ENCODE assay signal across 8 cellular contexts in the genomic region with DNA sequence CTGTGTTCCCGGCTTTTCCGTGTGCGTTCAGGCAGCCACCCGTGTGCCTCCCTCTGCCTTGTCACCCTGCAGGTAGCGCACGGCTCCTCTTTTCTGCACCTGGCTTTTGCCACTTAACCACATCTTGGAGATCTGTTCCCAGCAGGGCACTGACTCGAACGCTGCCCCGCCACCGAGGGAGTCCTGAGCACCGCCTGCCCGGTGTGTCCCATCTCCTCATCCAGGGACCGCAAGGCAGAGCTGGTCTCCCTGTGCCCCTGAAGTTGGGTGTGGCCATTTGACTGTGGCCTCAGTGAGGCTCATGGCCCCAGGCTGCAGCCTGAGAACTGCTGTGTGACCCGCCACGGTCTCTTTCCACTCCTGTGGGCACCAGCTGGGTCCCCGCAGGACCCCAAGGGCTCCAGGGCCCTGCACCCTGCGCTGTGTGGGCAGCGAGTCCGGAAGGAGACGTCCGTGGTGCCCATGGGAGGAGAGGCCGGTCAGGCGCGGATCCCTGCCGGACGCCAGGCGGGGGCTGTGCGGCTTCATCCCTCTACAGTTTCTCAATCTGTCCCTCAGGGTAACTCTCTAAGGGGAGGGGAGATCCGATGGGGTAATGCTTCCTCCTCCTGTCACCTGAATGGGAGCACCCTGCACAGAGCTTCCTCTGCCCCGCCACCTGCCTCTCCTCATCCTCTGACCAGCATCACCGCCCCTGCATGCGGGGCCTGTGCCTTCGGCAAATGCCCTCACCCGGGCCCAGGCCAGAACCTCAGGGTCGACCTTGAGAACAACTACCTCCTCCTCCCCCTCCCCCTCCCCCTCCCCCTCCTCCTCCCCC. TPM values are rescaled to one million over a fixed set of nuclear protein-coding genes. Genes with fewer than 3 reads are reported as not detected.
DNase-seq lines count a peak whose midpoint lies in the region; ATAC-seq and TF ChIP-seq lines count a peak whose summit lies in the region.
"Had no signal": no experiment of that assay in that cellular context is flagged by ENCODE, and none has a peak within 500 bp of the region (broad histone marks: within the 10 kb centered on the region; RNA-seq: fewer than 3 reads in every experiment).

No MANE protein-coding gene starts in this region.

- H3K79me2 ChIP-seq in HCT116 (ENCODE audit: insufficient read depth, low read length): peaks cover 31% of the 10 kb centered on the region

- no peaks in the 10 kb centered on the region for H3K9me2 ChIP-seq in HCT116 (ENCODE audit: insufficient read depth)

- H3K36me3 Mint-ChIP-seq in naive B cell: peaks cover 0 to under 1% of the 10 kb centered on the region in 2 donors

- H3K9me3 Mint-ChIP-seq in naive B cell: no peaks in the 10 kb centered on the region

- BruUV-seq in HCT116 (replicated peaks; lab: Mats Ljungman, UMichigan): no TSS peak

- CTCF ChIA-PET in HCT116 (lab: Charles Lee): interaction anchor here (0.7 to 4.8 kb wide), 4 partner anchors 50 to 369 kb away, joined by 3 to 31 read pairs (median 4); partner anchors contain the start of gene TMEM184A

- RAD21 ChIA-PET in HCT116 (lab: Charles Lee; ENCODE audit: low non-redundant PET in 1 of 2, low total read pairs in 2 of 2, uncharacterized antibody in 2 of 2, unreplicated experiment in 2 of 2): interaction anchor here in 1 of 2 experiments (1.6 kb wide), 1 partner anchor 50 kb away, joined by 7 read pairs; the partner anchor contains the start of gene TMEM184A

- H3K27me3 Mint-ChIP-seq in naive B cell: no peaks in the 10 kb centered on the region

- no peak for TF ChIP-seq CTCF in HCT116 (IDR thresholded peaks at IDR 0.05 in 2 of 3, conservative IDR thresholded peaks at IDR 0.05 in 1 of 3; ENCODE audit: borderline replicate concordance in 1 of 3, insufficient read depth in 1 of 3, low read depth in 2 of 3, low read length in 2 of 3)

- no peaks in the 10 kb centered on the region for H3K9me3 ChIP-seq in HCT116 (ENCODE audit: control insufficient read depth in 1 of 2, insufficient read depth in 1 of 2, low read depth in 1 of 2, low read length in 2 of 2)

- POLR2A ChIA-PET in HCT116 (lab: Charles Lee): interaction anchor here (3.2 kb wide), 1 partner anchor 50 kb away, joined by 13 read pairs; the partner anchor contains the start of gene TMEM184A

- peaks cover 38 to 65% (median 57%) of the 10 kb centered on the region in 3 donors for H3K4me1 Mint-ChIP-seq in naive B cell

- TF ChIP-seq POLR2A in HCT116 (IDR thresholded peaks at IDR 0.05; ENCODE audit: borderline replicate concordance, extremely low read depth, insufficient read depth, insufficient read length): no peak

- DNase-seq in DMS153 treated with DMSO at 0.1 percent for 48 hours (lab: John Stamatoyannopoulos, UW; ENCODE audit: unreplicated experiment) (peak; percentile 75), HCT116 (ENCODE audit: low read depth, low spot score) (no peak), SW480 (ENCODE audit: low spot score) (peak; percentile 16), naive B cell (peak; percentile 33), RKO (ENCODE audit: low spot score) (no peak), HPDE6-E6E7 (ENCODE audit: extremely low spot score) (no peak)
- DNase-seq: NCI-H226 had no signal

- H2AFZ ChIP-seq in HCT116 (ENCODE audit: low read depth, low read length, poor library complexity, severe bottlenecking): no peak overlapping the region

- peak overlapping the region in 5 of 6 donors; percentile 59 to 92 (median 90) for H3K27ac Mint-ChIP-seq in naive B cell

- peak overlapping the region; percentile 79 for H3K27ac ChIP-seq in HCT116 (ENCODE audit: low read depth, low read length)

- H3K4me3 ChIP-seq in HCT116 (replicated peaks in 1 of 2; ENCODE audit: low read depth in 1 of 2, low read length in 2 of 2): 0 out of 4 replicates have a peak overlapping the region, but pooled peaks of 1 of the 2 experiments have one; percentile 4

- H3K9ac ChIP-seq in HCT116 (ENCODE audit: low read length): peak overlapping the region; percentile 61

- intact Hi-C loops in HCT116 (cut with micrococcal nuclease): no loop called here

- no peak for TF ChIP-seq RAD21 in HCT116 (IDR thresholded peaks at IDR 0.05; ENCODE audit: low read depth)

- peak overlapping the region; percentile 76 to 90 (median 84) for H3K4me3 Mint-ChIP-seq in naive B cell

- no peaks in the 10 kb centered on the region for H3K27me3 ChIP-seq in HCT116 (ENCODE audit: insufficient read depth, low read length)

- no peak for ATAC-seq in HCT116
- ATAC-seq in naive B cell (ENCODE audit: low read depth in 2 of 2): peak in 1 of 2 donors; percentile 11
- ATAC-seq in GM19463 (IDR thresholded peaks at IDR 0.05; ENCODE audit: unreplicated experiment): no peak

- H4K20me1 ChIP-seq in HCT116 (ENCODE audit: insufficient read depth): no peaks in the 10 kb centered on the region

- H3K36me3 ChIP-seq in HCT116 (ENCODE audit: control insufficient read depth in 1 of 2, insufficient read depth in 2 of 2, low read length in 2 of 2): peaks cover 11 to 16% of the 10 kb centered on the region in 2 experiments; a peak in 3 of 4 replicates

- H3K4me1 ChIP-seq in HCT116 (ENCODE audit: control insufficient read depth in 1 of 2, insufficient read depth in 2 of 2, low read length in 2 of 2): peaks cover 37 to 43% of the 10 kb centered on the region in 2 experiments

- peak overlapping the region; percentile 45 for H3K4me2 ChIP-seq in HCT116 (ENCODE audit: low read length)

TF ChIP-seq in HCT116, 20 proteins besides CTCF, POLR2A, EP300 and RAD21:
- TF ChIP-seq EZH2phosphoT487 (IDR thresholded peaks at IDR 0.05; ENCODE audit: borderline replicate concordance) (no peak), ZBTB33 (IDR thresholded peaks at IDR 0.05; ENCODE audit: extremely low read depth, insufficient replicate concordance, low read length) (no peak), TCF7L2 (IDR thresholded peaks at IDR 0.05; ENCODE audit: borderline replicate concordance, extremely low read depth, insufficient read depth, insufficient read length) (no peak), EGR1 (IDR thresholded peaks at IDR 0.05; ENCODE audit: low read depth) (no peak), JUND (IDR thresholded peaks at IDR 0.05) (no peak), ZFX (IDR thresholded peaks at IDR 0.05) (no peak), EZH2 (IDR thresholded peaks at IDR 0.05) (no peak), SIN3A (IDR thresholded peaks at IDR 0.05; ENCODE audit: low read depth) (no peak), SRF (IDR thresholded peaks at IDR 0.05; ENCODE audit: low read depth) (no peak), YY1 (IDR thresholded peaks at IDR 0.05; ENCODE audit: extremely low read depth, insufficient replicate concordance, low read depth, low read length) (no peak), SP1 (IDR thresholded peaks at IDR 0.05; ENCODE audit: low read depth) (no peak), POLR2AphosphoS5 (IDR thresholded peaks at IDR 0.05; ENCODE audit: low read depth, low read length) (no peak), CBX3 (IDR thresholded peaks at IDR 0.05; ENCODE audit: low read depth) (no peak), ELF1 (IDR thresholded peaks at IDR 0.05; ENCODE audit: borderline replicate concordance, low read depth) (no peak)
- TF ChIP-seq, protein P1, sequence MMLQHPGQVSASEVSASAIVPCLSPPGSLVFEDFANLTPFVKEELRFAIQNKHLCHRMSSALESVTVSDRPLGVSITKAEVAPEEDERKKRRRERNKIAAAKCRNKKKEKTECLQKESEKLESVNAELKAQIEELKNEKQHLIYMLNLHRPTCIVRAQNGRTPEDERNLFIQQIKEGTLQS (IDR thresholded peaks at IDR 0.05): no peak
- TF ChIP-seq, protein P2, sequence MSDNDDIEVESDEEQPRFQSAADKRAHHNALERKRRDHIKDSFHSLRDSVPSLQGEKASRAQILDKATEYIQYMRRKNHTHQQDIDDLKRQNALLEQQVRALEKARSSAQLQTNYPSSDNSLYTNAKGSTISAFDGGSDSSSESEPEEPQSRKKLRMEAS (IDR thresholded peaks at IDR 0.05): no peak
TF ChIP-seq in HCT116: peak in this region for 0.

RNA-seq across cellular contexts. Expression of gene INTS1, which starts 1.8 kb away (rescaled TPM):
- total RNA-seq in HCT116 (2021; ENCODE audit: unreplicated experiment): 167 TPM
- polyA plus RNA-seq in HCT116 (2012): 100 TPM in 2 replicates
- 10 to 100 TPM in 5 of 6 donors, 1 to 10 TPM in 1; 3.0 to 26.7 (median 11.7) TPM for polyA plus RNA-seq in naive B cell (ENCODE audit: low read depth in 6 of 6)

RNA-seq across cellular contexts. Expression of gene MAFK, which starts 24.6 kb away (rescaled TPM):
- total RNA-seq in HCT116 (2021; ENCODE audit: unreplicated experiment): 56.3 TPM
- 35.3 and 61.9 TPM in 2 replicates for polyA plus RNA-seq in HCT116 (2012)
- polyA plus RNA-seq in naive B cell (ENCODE audit: low read depth in 6 of 6): 1 to 10 TPM in 1 of 6 donors, under 1 TPM in 5; 0.36 to 1.2 (median 0.66) TPM

RNA-seq across cellular contexts. Expression of gene MICALL2, which starts 46.7 kb away (rescaled TPM):
- 60.7 TPM for total RNA-seq in HCT116 (2021; ENCODE audit: unreplicated experiment)
- 37.9 and 38.6 TPM in 2 replicates for polyA plus RNA-seq in HCT116 (2012)
- polyA plus RNA-seq in naive B cell (ENCODE audit: low read depth in 6 of 6): not detected

RNA-seq across cellular contexts. Expression of gene TMEM184A, which starts 50.1 kb away (rescaled TPM):
- 34.8 TPM for total RNA-seq in HCT116 (2021; ENCODE audit: unreplicated experiment)
- 21.4 and 21.7 TPM in 2 replicates for polyA plus RNA-seq in HCT116 (2012)
- polyA plus RNA-seq in naive B cell (ENCODE audit: low read depth in 6 of 6): under 1 TPM in 1 of 6 donors, not detected in 5; 0.16 TPM

Comparison
In these comparisons a context has a peak if more than half of its experiments do, and no peak if none do; other contexts are left out.
1. DNase-seq: peak in DMS153 treated with DMSO at 0.1 percent for 48 hours (single experiment), SW480 (single experiment) and naive B cell (single experiment); none in HCT116 (single experiment), RKO (single experiment) and HPDE6-E6E7 (single experiment).